ENCODE assay signal across 12 cellular contexts in the genomic region with DNA sequence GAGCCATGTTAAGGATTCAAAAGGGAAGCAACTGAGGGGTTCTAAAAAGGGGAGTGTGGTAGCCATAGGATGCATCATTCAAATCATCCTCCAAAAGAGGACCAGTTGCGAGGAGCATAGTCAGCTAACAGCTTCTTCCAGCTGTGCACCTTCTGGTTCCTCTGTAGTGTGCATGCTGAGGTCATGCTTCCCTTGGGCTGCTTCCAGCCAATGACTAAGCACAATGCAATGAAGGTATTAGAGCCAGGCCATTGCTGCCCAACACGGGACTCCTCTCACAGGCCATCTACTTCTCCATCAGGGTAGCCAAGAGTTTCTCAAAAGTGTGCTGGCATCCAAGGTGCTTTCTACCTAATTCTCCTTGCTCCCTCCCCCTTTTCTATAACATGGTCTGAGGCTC.
DNase-seq lines count a peak whose midpoint lies in the region; ATAC-seq and TF ChIP-seq lines count a peak whose summit lies in the region.
"Had no signal": no experiment of that assay in that cellular context is flagged by ENCODE, and none has a peak within 500 bp of the region (broad histone marks: within the 10 kb centered on the region; RNA-seq: fewer than 3 reads in every experiment).

No MANE protein-coding gene starts in this region.

- H3K4me1 Mint-ChIP-seq in activated CD4-positive, alpha-beta memory T cell treated with anti-CD3 and anti-CD28 coated beads for 36 hours (ENCODE audit: low read depth): no peaks in the 10 kb centered on the region

- no peaks in the 10 kb centered on the region for H3K9me2 ChIP-seq in HCT116 (ENCODE audit: insufficient read depth)

- no peak for TF ChIP-seq CTCF in A673 (conservative IDR thresholded peaks at IDR 0.05; ENCODE audit: low read depth, low read length)
- TF ChIP-seq CTCF in HCT116 (IDR thresholded peaks at IDR 0.05 in 2 of 3, conservative IDR thresholded peaks at IDR 0.05 in 1 of 3; ENCODE audit: borderline replicate concordance in 1 of 3, insufficient read depth in 1 of 3, low read depth in 2 of 3, low read length in 2 of 3): no peak
- no peak for TF ChIP-seq CTCF in fibroblast of the aortic adventitia (IDR thresholded peaks at IDR 0.05; ENCODE audit: insufficient read depth, low read length)

- BruUV-seq in A673 (replicated peaks; lab: Mats Ljungman, UMichigan) (no TSS peak), HCT116 (replicated peaks; lab: Mats Ljungman, UMichigan) (no TSS peak)

- no peaks in the 10 kb centered on the region for H3K9me3 Mint-ChIP-seq in activated CD4-positive, alpha-beta memory T cell treated with anti-CD3 and anti-CD28 coated beads for 36 hours
- H3K9me3 Mint-ChIP-seq: type B pancreatic cell had no signal

- no peak overlapping the region for H3K27ac Mint-ChIP-seq in activated CD4-positive, alpha-beta memory T cell treated with anti-CD3 and anti-CD28 coated beads for 36 hours
- H3K27ac Mint-ChIP-seq: type B pancreatic cell had no signal

- peak overlapping the region; percentile 14 for H3K4me2 ChIP-seq in HCT116 (ENCODE audit: low read length)
- H3K4me2 ChIP-seq: BLaER1 had no signal

- H3K79me2 ChIP-seq in HCT116 (ENCODE audit: insufficient read depth, low read length): no peaks in the 10 kb centered on the region

- ATAC-seq in HCT116 (peak; percentile 90), SK-N-SH treated with all-trans-retinoic acid at 6 μM for 48 hours (peak; percentile 44; the same call in 2 of the 3 replicates), GM21390 (IDR thresholded peaks at IDR 0.05; ENCODE audit: unreplicated experiment) (no peak)

- H3K27me3 Mint-ChIP-seq in activated CD4-positive, alpha-beta memory T cell treated with anti-CD3 and anti-CD28 coated beads for 36 hours: peaks cover 7% of the 10 kb centered on the region

- POLR2A ChIA-PET in A673 (lab: Charles Lee; ENCODE audit: low non-redundant PET) (no interaction called here), HCT116 (lab: Charles Lee) (no interaction called here)
- POLR2A ChIA-PET in activated CD4-positive, alpha-beta memory T cell treated with anti-CD3 and anti-CD28 coated beads for 36 hours (lab: Charles Lee): no interaction called here

- H3K4me1 ChIP-seq in A673 (ENCODE audit: insufficient read depth, low read length, poor library complexity, severe bottlenecking): peaks cover under 1% of the 10 kb centered on the region
- H3K4me1 ChIP-seq in HCT116 (ENCODE audit: control insufficient read depth in 1 of 2, insufficient read depth in 2 of 2, low read length in 2 of 2): peaks cover 0 to 13% of the 10 kb centered on the region in 2 experiments; a peak in 2 of 4 replicates

- H3K9ac ChIP-seq in HCT116 (ENCODE audit: low read length): no peak overlapping the region
- H3K9ac ChIP-seq: BLaER1 had no signal

- H3K9me3 ChIP-seq in A673 (ENCODE audit: low read depth, low read length, poor library complexity, severe bottlenecking) (no peaks in the 10 kb centered on the region), HCT116 (ENCODE audit: control insufficient read depth in 1 of 2, insufficient read depth in 1 of 2, low read depth in 1 of 2, low read length in 2 of 2) (no peaks in the 10 kb centered on the region)
- H3K9me3 ChIP-seq: BLaER1 had no signal

- no peak for TF ChIP-seq POLR2A in HCT116 (IDR thresholded peaks at IDR 0.05; ENCODE audit: borderline replicate concordance, extremely low read depth, insufficient read depth, insufficient read length)

- H3K27ac ChIP-seq in A673 (ENCODE audit: low read depth, low read length, poor library complexity, severe bottlenecking) (no peak overlapping the region), HCT116 (ENCODE audit: low read depth, low read length) (no peak overlapping the region)
- H3K27ac ChIP-seq: BLaER1 had no signal

- H3K4me3 Mint-ChIP-seq in activated CD4-positive, alpha-beta memory T cell treated with anti-CD3 and anti-CD28 coated beads for 36 hours: no peak overlapping the region
- H3K4me3 Mint-ChIP-seq: type B pancreatic cell had no signal

- CTCF ChIA-PET in A673 (lab: Charles Lee) (no interaction called here), HCT116 (lab: Charles Lee) (no interaction called here)
- CTCF ChIA-PET in activated CD4-positive, alpha-beta memory T cell treated with anti-CD3 and anti-CD28 coated beads for 36 hours (lab: Charles Lee): interaction anchor here (1.2 kb wide), 1 partner anchor 117 kb away, joined by 3 read pairs; no protein-coding TSS in a partner anchor

- no peaks in the 10 kb centered on the region for H3K36me3 Mint-ChIP-seq in activated CD4-positive, alpha-beta memory T cell treated with anti-CD3 and anti-CD28 coated beads for 36 hours
- H3K36me3 Mint-ChIP-seq: type B pancreatic cell had no signal

- TF ChIP-seq RAD21 in HCT116 (IDR thresholded peaks at IDR 0.05; ENCODE audit: low read depth): no peak

- no peaks in the 10 kb centered on the region for H3K27me3 ChIP-seq in A673 (replicated peaks; ENCODE audit: insufficient read depth, low read depth, low read length, poor library complexity)
- no peaks in the 10 kb centered on the region for H3K27me3 ChIP-seq in HCT116 (ENCODE audit: insufficient read depth, low read length)
- H3K27me3 ChIP-seq: BLaER1 had no signal

- RAD21 ChIA-PET in HCT116 (lab: Charles Lee; ENCODE audit: low non-redundant PET in 1 of 2, low total read pairs in 2 of 2, uncharacterized antibody in 2 of 2, unreplicated experiment in 2 of 2): no interaction called here

- peak overlapping the region; percentile 75 for H2AFZ ChIP-seq in HCT116 (ENCODE audit: low read depth, low read length, poor library complexity, severe bottlenecking)

- H3K36me3 ChIP-seq in A673 (ENCODE audit: insufficient read depth, low read length, poor library complexity, severe bottlenecking) (no peaks in the 10 kb centered on the region), HCT116 (ENCODE audit: control insufficient read depth in 1 of 2, insufficient read depth in 2 of 2, low read length in 2 of 2) (no peaks in the 10 kb centered on the region)
- H3K36me3 ChIP-seq: BLaER1 had no signal

- H4K20me1 ChIP-seq in HCT116 (ENCODE audit: insufficient read depth): no peaks in the 10 kb centered on the region
- H4K20me1 ChIP-seq: BLaER1 had no signal

- peak; percentile 31 for DNase-seq in A673 (ENCODE audit: low spot score)
- peak; percentile 29 for DNase-seq in HCT116 (ENCODE audit: low read depth, low spot score)
- peak; percentile 69 for DNase-seq in fibroblast of the aortic adventitia (ENCODE audit: low read depth)
- no peak for DNase-seq in activated CD4-positive, alpha-beta memory T cell treated with anti-CD3 and anti-CD28 coated beads for 36 hours
- no peak for DNase-seq in mesenteric fat pad (ENCODE audit: low spot score)
- DNase-seq in HuH-7 (ENCODE audit: low spot score): no peak
- DNase-seq: NCI-H510A treated with DMSO at 0.1 percent for 48 hours, posterior cingulate gyrus had no signal

- intact Hi-C loops in A673 (cut with micrococcal nuclease; ENCODE audit: unreplicated experiment) (no loop called here), HCT116 (cut with micrococcal nuclease) (no loop called here)
- intact Hi-C loops in activated CD4-positive, alpha-beta memory T cell treated with anti-CD3 and anti-CD28 coated beads for 36 hours (cut with micrococcal nuclease): loop anchor here (10.0 kb wide), 1 partner anchor 324 kb away; no protein-coding TSS in a partner anchor

- H3K4me3 ChIP-seq in A673 (ENCODE audit: low read depth, low read length, poor library complexity, severe bottlenecking) (no peak overlapping the region), HCT116 (replicated peaks in 1 of 2; ENCODE audit: low read depth in 1 of 2, low read length in 2 of 2) (no peak overlapping the region), fibroblast of the aortic adventitia (ENCODE audit: low read depth, low read length) (no peak overlapping the region)
- H3K4me3 ChIP-seq: BLaER1 had no signal

TF ChIP-seq in HCT116, 20 proteins besides CTCF, POLR2A, EP300 and RAD21:
- TF ChIP-seq, protein P1, sequence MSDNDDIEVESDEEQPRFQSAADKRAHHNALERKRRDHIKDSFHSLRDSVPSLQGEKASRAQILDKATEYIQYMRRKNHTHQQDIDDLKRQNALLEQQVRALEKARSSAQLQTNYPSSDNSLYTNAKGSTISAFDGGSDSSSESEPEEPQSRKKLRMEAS (IDR thresholded peaks at IDR 0.05): peak; percentile 64
- TF ChIP-seq SIN3A (IDR thresholded peaks at IDR 0.05; ENCODE audit: low read depth) (no peak), EGR1 (IDR thresholded peaks at IDR 0.05; ENCODE audit: low read depth) (no peak), JUND (IDR thresholded peaks at IDR 0.05) (peak; percentile 66), FOSL1 (IDR thresholded peaks at IDR 0.05; ENCODE audit: low read depth) (peak; percentile 65; the same call in 1 of the 2 replicates), SP1 (IDR thresholded peaks at IDR 0.05; ENCODE audit: low read depth) (peak; percentile 27; the same call in 1 of the 2 replicates), CBX3 (IDR thresholded peaks at IDR 0.05; ENCODE audit: low read depth) (peak; percentile 90; the same call in 1 of the 2 replicates)
- TF ChIP-seq, protein P2, sequence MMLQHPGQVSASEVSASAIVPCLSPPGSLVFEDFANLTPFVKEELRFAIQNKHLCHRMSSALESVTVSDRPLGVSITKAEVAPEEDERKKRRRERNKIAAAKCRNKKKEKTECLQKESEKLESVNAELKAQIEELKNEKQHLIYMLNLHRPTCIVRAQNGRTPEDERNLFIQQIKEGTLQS (IDR thresholded peaks at IDR 0.05): 0 out of 2 replicates have a peak, but pooled peaks have one; percentile 18

TF ChIP-seq in SK-N-SH treated with all-trans-retinoic acid at 6 μM for 48 hours, 23 proteins besides CTCF, POLR2A, EP300 and RAD21 (continues in another document):
- no peak for TF ChIP-seq RARB (CRISPR knock-in tag; IDR thresholded peaks at IDR 0.05)
- no peak for TF ChIP-seq ZC3H10 (CRISPR knock-in tag; IDR thresholded peaks at IDR 0.05)
- no peak for TF ChIP-seq ESRRG (CRISPR knock-in tag; IDR thresholded peaks at IDR 0.05)
- no peak for TF ChIP-seq GLIS3 (CRISPR knock-in tag; IDR thresholded peaks at IDR 0.05)
- TF ChIP-seq TCF4 (CRISPR knock-in tag; IDR thresholded peaks at IDR 0.05; ENCODE audit: borderline replicate concordance): no peak

Comparison
In these comparisons a context has a peak if more than half of its experiments do, and no peak if none do; other contexts are left out.
1. DNase-seq: peak in A673 (single experiment), HCT116 (single experiment) and fibroblast of the aortic adventitia (single experiment); none in activated CD4-positive, alpha-beta memory T cell treated with anti-CD3 and anti-CD28 coated beads for 36 hours (single experiment), mesenteric fat pad (single experiment) and HuH-7 (single experiment).